ENCODE assay signal across 24 cellular contexts in the genomic region with DNA sequence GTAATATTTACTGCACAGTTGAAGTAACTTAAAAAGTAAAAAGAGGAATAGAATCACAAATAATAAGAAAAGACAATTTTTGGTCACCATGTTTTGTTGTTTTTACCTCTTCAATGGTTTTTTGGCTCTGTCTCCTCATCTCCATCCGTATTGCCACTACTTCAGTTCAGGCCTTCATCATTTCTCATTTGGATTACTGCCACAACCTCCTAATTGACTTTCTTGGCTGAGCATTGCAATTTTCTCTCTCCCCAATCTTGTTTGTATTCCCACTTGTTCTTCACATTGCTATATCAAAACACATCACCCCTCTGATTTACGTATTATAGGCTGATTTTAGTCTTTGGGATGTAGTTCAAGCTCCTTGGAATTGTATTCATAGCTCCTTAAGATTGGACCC.
"Had no signal": no experiment of that assay in that cellular context is flagged by ENCODE, and none has a peak within 500 bp of the region (broad histone marks: within the 10 kb centered on the region; RNA-seq: fewer than 3 reads in every experiment).

No MANE protein-coding gene starts in this region.

- DNase-seq: colonic mucosa; cortex of kidney; effector CD8-positive, alpha-beta T cell; effector memory CD8-positive, alpha-beta T cell; endodermal cell; erythroblast; esophagus squamous epithelium; foreskin fibroblast; foreskin melanocyte; gastrocnemius medialis; glutamatergic neuron; head of caudate nucleus; heart right ventricle; hippocampal formation; left cardiac atrium; left lung; left ventricle myocardium superior; lower lobe of right lung; mesenchymal stem cell; mucosa of descending colon; naive B cell had no signal

- H3K36me3 ChIP-seq: colonic mucosa, esophagus squamous epithelium, gastrocnemius medialis, heart right ventricle, left lung, lower lobe of right lung had no signal

- H3K4me3 ChIP-seq: colonic mucosa, esophagus squamous epithelium, gastrocnemius medialis, heart right ventricle, left lung, lower lobe of right lung, mucosa of descending colon had no signal

- H3K27me3 Mint-ChIP-seq: dendritic cell treated with granulocyte-macrophage colony-stimulating factor and Interleukin-4, amounts not matched to agents 40 ng/mL and 50 ng/mL, for 4 days; effector memory CD8-positive, alpha-beta T cell; naive B cell had no signal

- H3K27ac Mint-ChIP-seq: dendritic cell treated with granulocyte-macrophage colony-stimulating factor and Interleukin-4, amounts not matched to agents 40 ng/mL and 50 ng/mL, for 4 days; effector memory CD8-positive, alpha-beta T cell; endodermal cell; mesothelial cell of epicardium; naive B cell had no signal

- H3K9me3 Mint-ChIP-seq: dendritic cell treated with granulocyte-macrophage colony-stimulating factor and Interleukin-4, amounts not matched to agents 40 ng/mL and 50 ng/mL, for 4 days; endodermal cell; mesothelial cell of epicardium had no signal

- H3K4me3 Mint-ChIP-seq: dendritic cell treated with granulocyte-macrophage colony-stimulating factor and Interleukin-4, amounts not matched to agents 40 ng/mL and 50 ng/mL, for 4 days; effector memory CD8-positive, alpha-beta T cell; endodermal cell; mesothelial cell of epicardium; naive B cell had no signal

- H3K9me3 ChIP-seq: colonic mucosa, esophagus squamous epithelium, gastrocnemius medialis, heart right ventricle, left lung, lower lobe of right lung, mucosa of descending colon had no signal

- H3K27ac ChIP-seq: colonic mucosa, epithelial cell of prostate, esophagus squamous epithelium, gastrocnemius medialis, heart right ventricle, left lung, lower lobe of right lung had no signal

- H3K4me1 Mint-ChIP-seq: mesothelial cell of epicardium, naive B cell had no signal

- H3K36me3 Mint-ChIP-seq: mesothelial cell of epicardium, naive B cell had no signal

- H3K27me3 ChIP-seq: colonic mucosa, esophagus squamous epithelium, gastrocnemius medialis, heart right ventricle, left lung had no signal
